ENCODE assay signal across 14 cellular contexts in genomic region chr6:131443514-131443913, GRCh38.
DNase-seq lines count a peak whose midpoint lies in the region; ATAC-seq and TF ChIP-seq lines count a peak whose summit lies in the region.
"Had no signal": no experiment of that assay in that cellular context is flagged by ENCODE, and none has a peak within 500 bp of the region (broad histone marks: within the 10 kb centered on the region; RNA-seq: fewer than 3 reads in every experiment).

No MANE protein-coding gene starts in this region.

- H3K36me3 ChIP-seq in DND-41 (ENCODE audit: insufficient read depth, low read length) (no peaks in the 10 kb centered on the region), left lung (no peaks in the 10 kb centered on the region)

- intact Hi-C loops in left lung (cut with DNase I), result no loop called here

- H3K9me3 ChIP-seq in DND-41 (ENCODE audit: insufficient read depth, low read length, severe bottlenecking) (no peaks in the 10 kb centered on the region), left lung (no peaks in the 10 kb centered on the region)
- H3K9me3 ChIP-seq: body of pancreas had no signal

- peak overlapping the region; percentile 48 for H3K4me2 ChIP-seq in DND-41 (ENCODE audit: insufficient read depth, low read length)
- H3K4me2 ChIP-seq: PC-9 had no signal

- peak overlapping the region; percentile 22 for H3K9ac ChIP-seq in DND-41 (ENCODE audit: low read depth, low read length)
- H3K9ac ChIP-seq: parathyroid adenoma had no signal

- peak; percentile 48 for DNase-seq in DND-41
- DNase-seq in activated effector memory CD4-positive, alpha-beta T cell treated with Interleukin-2 at 50 U/mL for 16 hours, result peak; percentile 7
- DNase-seq in stimulated activated CD4-positive, alpha-beta T cell treated with anti-CD3 and anti-CD28 coated beads, Interleukin-12 subunit alpha, Interleukin-12 subunit beta, amount 100 ng/mL, for 4 hours, result peak; percentile 25
- no peak for DNase-seq in NCI-H82 (lab: John Stamatoyannopoulos, UW)
- DNase-seq in left lung, result no peak
- DNase-seq in CD1c-positive myeloid dendritic cell (ENCODE audit: extremely low spot score), result no peak
- DNase-seq: body of pancreas; effector CD8-positive, alpha-beta T cell; foreskin fibroblast; midbrain; PC-9 had no signal

- H3K4me3 ChIP-seq in DND-41 (ENCODE audit: low read depth in 1 of 2, low read length in 2 of 2) (peak overlapping the region in 1 of 2 experiments; percentile 41; a peak in 2 of 4 replicates), left lung (no peak overlapping the region)
- H3K4me3 ChIP-seq: body of pancreas, PC-9 had no signal

- peak; percentile 91 for ATAC-seq in DND-41 (ENCODE audit: insufficient read depth, low read depth)
- ATAC-seq in activated CD4-positive, CD25-positive, alpha-beta regulatory T cell treated with anti-CD3 and anti-CD28 coated beads, Interleukin-2, amount 50 U/mL, for 24 hours, result peak; percentile 85 to 89
- ATAC-seq in GM21717 (IDR thresholded peaks at IDR 0.05; ENCODE audit: unreplicated experiment), result no peak
- no peak for ATAC-seq in left lung
- ATAC-seq: body of pancreas had no signal

- H3K27ac ChIP-seq in DND-41 (ENCODE audit: low read length) (peak overlapping the region; percentile 63), left lung (no peak overlapping the region)
- H3K27ac ChIP-seq: body of pancreas, parathyroid adenoma, PC-9 had no signal

- H3K4me1 ChIP-seq in DND-41 (ENCODE audit: insufficient read depth, low read length), result peaks cover 18% of the 10 kb centered on the region
- no peaks in the 10 kb centered on the region for H3K4me1 ChIP-seq in left lung
- H3K4me1 ChIP-seq: body of pancreas, parathyroid adenoma had no signal

- H3K79me2 ChIP-seq in DND-41 (ENCODE audit: insufficient read depth, low read length), result no peaks in the 10 kb centered on the region
- H3K79me2 ChIP-seq: parathyroid adenoma had no signal

- H2AFZ ChIP-seq in DND-41 (ENCODE audit: low read depth, low read length), result peak overlapping the region; percentile 69
- H2AFZ ChIP-seq: parathyroid adenoma, PC-9 had no signal

- no peak for TF ChIP-seq CTCF in DND-41 (IDR thresholded peaks at IDR 0.05; ENCODE audit: borderline replicate concordance, extremely low read depth, low read length, poor library complexity, severe bottlenecking)
- no peak for TF ChIP-seq CTCF in left lung (IDR thresholded peaks at IDR 0.05)

- H3K27me3 ChIP-seq in DND-41 (ENCODE audit: insufficient read depth, low read length, poor library complexity), result no peaks in the 10 kb centered on the region
- H3K27me3 ChIP-seq in left lung, result no peaks in the 10 kb centered on the region
- H3K27me3 ChIP-seq: body of pancreas had no signal

- no peaks in the 10 kb centered on the region for H4K20me1 ChIP-seq in DND-41 (ENCODE audit: insufficient read depth, low read length)

Comparison
In these comparisons a context has a peak if more than half of its experiments do, and no peak if none do; other contexts are left out.
1. ATAC-seq: peak in DND-41 (single experiment) and activated CD4-positive, CD25-positive, alpha-beta regulatory T cell treated with anti-CD3 and anti-CD28 coated beads, Interleukin-2, amount 50 U/mL, for 24 hours (2 of 2); none in GM21717 (single experiment) and left lung (single experiment).
2. DNase-seq: peak in DND-41 (single experiment), activated effector memory CD4-positive, alpha-beta T cell treated with Interleukin-2 at 50 U/mL for 16 hours (single experiment) and stimulated activated CD4-positive, alpha-beta T cell treated with anti-CD3 and anti-CD28 coated beads, Interleukin-12 subunit alpha, Interleukin-12 subunit beta, amount 100 ng/mL, for 4 hours (single experiment); none in NCI-H82 (single experiment), left lung (0 of 2) and CD1c-positive myeloid dendritic cell (single experiment).